In genomic region chr17:7855643-7856080, GRCh38 we compare ENCODE assay signal across 2 cellular contexts.
A peak's percentile ranks its signal among the peaks of the same experiment; 100 is the strongest.
TF ChIP-seq lines count a peak whose summit lies in the region.

No MANE protein-coding gene starts in this region.

TF ChIP-seq in H1, 55 proteins besides CTCF, POLR2A, EP300 and RAD21:
- peak; percentile 78; the same call in 1 of the 2 replicates for TF ChIP-seq SUZ12 (IDR thresholded peaks at IDR 0.05; ENCODE audit: low read length)
- no peak for TF ChIP-seq SP1 (IDR thresholded peaks at IDR 0.05; ENCODE audit: low read depth, low read length)
- TF ChIP-seq SIN3A (conservative IDR thresholded peaks at IDR 0.05 in 1 of 2, IDR thresholded peaks at IDR 0.05 in 1 of 2; ENCODE audit: low read depth in 1 of 2, low read length in 2 of 2), result no peak
- TF ChIP-seq GTF2F1 (IDR thresholded peaks at IDR 0.05; ENCODE audit: borderline replicate concordance, low read depth, low read length), result no peak
- TF ChIP-seq ASH2L (IDR thresholded peaks at IDR 0.05; ENCODE audit: low read length), result no peak
- peak; percentile 73 for TF ChIP-seq EZH2 (IDR thresholded peaks at IDR 0.05; ENCODE audit: low read depth, low read length, severe bottlenecking)
- no peak for TF ChIP-seq CHD2 (IDR thresholded peaks at IDR 0.05; ENCODE audit: low read length)
- peak; percentile 56 for TF ChIP-seq RNF2 (IDR thresholded peaks at IDR 0.05; ENCODE audit: borderline replicate concordance, low read depth, low read length, missing control alignments, poor library complexity, severe bottlenecking)

TF ChIP-seq in neural cell, 6 proteins besides CTCF, POLR2A, EP300 and RAD21:
- no peak for TF ChIP-seq POLR2AphosphoS5 (IDR thresholded peaks at IDR 0.05)
- TF ChIP-seq MXI1 (conservative IDR thresholded peaks at IDR 0.05; ENCODE audit: poor library complexity, severe bottlenecking), result no peak
- TF ChIP-seq EZH2 (IDR thresholded peaks at IDR 0.05; ENCODE audit: borderline replicate concordance, insufficient read depth, low read length, poor library complexity, severe bottlenecking), result no peak
- TF ChIP-seq REST (IDR thresholded peaks at IDR 0.05; ENCODE audit: borderline replicate concordance), result no peak
- no peak for TF ChIP-seq SMC3 (conservative IDR thresholded peaks at IDR 0.05; ENCODE audit: poor library complexity)
- TF ChIP-seq TAF1 (IDR thresholded peaks at IDR 0.05; ENCODE audit: low read depth), result no peak
